Comparison of ENCODE assay signal across 1 cellular context in the genomic region with DNA sequence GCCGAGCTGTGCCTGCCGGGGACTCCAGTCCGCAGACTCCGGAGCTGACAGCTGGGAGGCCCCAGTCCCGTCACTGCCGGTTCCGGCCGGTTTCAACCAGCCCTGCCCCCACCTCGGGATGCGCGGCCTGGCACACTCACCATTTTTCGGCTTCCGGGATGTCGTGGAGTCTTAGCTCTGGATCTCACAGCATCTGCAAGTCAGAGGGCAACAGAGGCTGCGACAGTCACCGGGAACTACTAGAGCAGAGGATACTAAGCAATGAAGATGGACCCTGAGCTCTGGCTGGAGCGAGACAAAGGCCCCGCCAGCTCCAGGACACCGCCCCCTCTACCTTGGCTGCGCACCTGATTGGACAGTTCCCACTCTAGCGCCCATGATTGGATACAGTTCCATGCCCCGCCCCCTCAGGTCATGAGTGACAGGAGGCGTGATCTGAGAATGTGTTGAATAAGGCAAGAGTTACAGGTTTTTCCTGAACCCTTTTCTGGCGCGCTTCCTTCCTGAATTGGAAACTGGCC.
A peak's percentile ranks its signal among the peaks of the same experiment; 100 is the strongest.
TF ChIP-seq lines count a peak whose summit lies in the region.

ZNF682 (minus strand) TSS at position 303 of the 521 bp plus-strand sequence; CDS start at position 143, 160 bp downstream.

TF ChIP-seq in WTC11, 78 proteins besides CTCF, POLR2A, EP300 and RAD21 (continued from another document):
- TF ChIP-seq HMGXB4 (CRISPR knock-in tag; IDR thresholded peaks at IDR 0.05) (no peak; the same call in 1 of the 2 replicates), MAX (CRISPR knock-in tag; IDR thresholded peaks at IDR 0.05) (peak; percentile 70), GABPB1 (CRISPR knock-in tag; IDR thresholded peaks at IDR 0.05) (no peak), SMAD4 (CRISPR knock-in tag; IDR thresholded peaks at IDR 0.05) (no peak), JAZF1 (CRISPR knock-in tag; IDR thresholded peaks at IDR 0.05) (no peak), AFF4 (CRISPR knock-in tag; IDR thresholded peaks at IDR 0.05; ENCODE audit: borderline replicate concordance) (no peak), ESRRA (CRISPR knock-in tag; IDR thresholded peaks at IDR 0.05; ENCODE audit: borderline replicate concordance) (no peak), NR1H2 (CRISPR knock-in tag; IDR thresholded peaks at IDR 0.05) (no peak), FOXK1 (CRISPR knock-in tag; IDR thresholded peaks at IDR 0.05) (peak; percentile 44; the same call in 1 of the 2 replicates), NR2C2 (CRISPR knock-in tag; IDR thresholded peaks at IDR 0.05) (no peak), GTF2I (CRISPR knock-in tag; conservative IDR thresholded peaks at IDR 0.05) (no peak), RELA (CRISPR knock-in tag; IDR thresholded peaks at IDR 0.05; ENCODE audit: borderline replicate concordance) (no peak), NFE2L1 (CRISPR knock-in tag; IDR thresholded peaks at IDR 0.05) (no peak), TEAD4 (CRISPR knock-in tag; IDR thresholded peaks at IDR 0.05) (no peak), JUN (CRISPR knock-in tag; IDR thresholded peaks at IDR 0.05) (peak; percentile 34; the same call in 1 of the 2 replicates), TP53 (CRISPR knock-in tag; IDR thresholded peaks at IDR 0.05) (0 out of 2 replicates have a peak, but pooled peaks have one; percentile 57), ZNF232 (CRISPR knock-in tag; IDR thresholded peaks at IDR 0.05) (no peak), ZNF263 (CRISPR knock-in tag; IDR thresholded peaks at IDR 0.05; ENCODE audit: low read depth) (no peak), ZNF532 (CRISPR knock-in tag; IDR thresholded peaks at IDR 0.05; ENCODE audit: borderline replicate concordance) (no peak), ZNF416 (CRISPR knock-in tag; IDR thresholded peaks at IDR 0.05) (no peak), EMX1 (CRISPR knock-in tag; IDR thresholded peaks at IDR 0.05) (no peak), MLX (CRISPR knock-in tag; IDR thresholded peaks at IDR 0.05) (no peak), ZNF138 (CRISPR knock-in tag; conservative IDR thresholded peaks at IDR 0.05) (no peak), ZNF671 (CRISPR knock-in tag; IDR thresholded peaks at IDR 0.05) (no peak)
- TF ChIP-seq, protein P1, sequence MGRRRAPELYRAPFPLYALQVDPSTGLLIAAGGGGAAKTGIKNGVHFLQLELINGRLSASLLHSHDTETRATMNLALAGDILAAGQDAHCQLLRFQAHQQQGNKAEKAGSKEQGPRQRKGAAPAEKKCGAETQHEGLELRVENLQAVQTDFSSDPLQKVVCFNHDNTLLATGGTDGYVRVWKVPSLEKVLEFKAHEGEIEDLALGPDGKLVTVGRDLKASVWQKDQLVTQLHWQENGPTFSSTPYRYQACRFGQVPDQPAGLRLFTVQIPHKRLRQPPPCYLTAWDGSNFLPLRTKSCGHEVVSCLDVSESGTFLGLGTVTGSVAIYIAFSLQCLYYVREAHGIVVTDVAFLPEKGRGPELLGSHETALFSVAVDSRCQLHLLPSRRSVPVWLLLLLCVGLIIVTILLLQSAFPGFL (CRISPR knock-in tag; IDR thresholded peaks at IDR 0.05; ENCODE audit: borderline replicate concordance) = no peak
- TF ChIP-seq, protein P2, sequence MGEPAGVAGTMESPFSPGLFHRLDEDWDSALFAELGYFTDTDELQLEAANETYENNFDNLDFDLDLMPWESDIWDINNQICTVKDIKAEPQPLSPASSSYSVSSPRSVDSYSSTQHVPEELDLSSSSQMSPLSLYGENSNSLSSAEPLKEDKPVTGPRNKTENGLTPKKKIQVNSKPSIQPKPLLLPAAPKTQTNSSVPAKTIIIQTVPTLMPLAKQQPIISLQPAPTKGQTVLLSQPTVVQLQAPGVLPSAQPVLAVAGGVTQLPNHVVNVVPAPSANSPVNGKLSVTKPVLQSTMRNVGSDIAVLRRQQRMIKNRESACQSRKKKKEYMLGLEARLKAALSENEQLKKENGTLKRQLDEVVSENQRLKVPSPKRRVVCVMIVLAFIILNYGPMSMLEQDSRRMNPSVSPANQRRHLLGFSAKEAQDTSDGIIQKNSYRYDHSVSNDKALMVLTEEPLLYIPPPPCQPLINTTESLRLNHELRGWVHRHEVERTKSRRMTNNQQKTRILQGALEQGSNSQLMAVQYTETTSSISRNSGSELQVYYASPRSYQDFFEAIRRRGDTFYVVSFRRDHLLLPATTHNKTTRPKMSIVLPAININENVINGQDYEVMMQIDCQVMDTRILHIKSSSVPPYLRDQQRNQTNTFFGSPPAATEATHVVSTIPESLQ (CRISPR knock-in tag; IDR thresholded peaks at IDR 0.05) = no peak
- TF ChIP-seq, protein P3, sequence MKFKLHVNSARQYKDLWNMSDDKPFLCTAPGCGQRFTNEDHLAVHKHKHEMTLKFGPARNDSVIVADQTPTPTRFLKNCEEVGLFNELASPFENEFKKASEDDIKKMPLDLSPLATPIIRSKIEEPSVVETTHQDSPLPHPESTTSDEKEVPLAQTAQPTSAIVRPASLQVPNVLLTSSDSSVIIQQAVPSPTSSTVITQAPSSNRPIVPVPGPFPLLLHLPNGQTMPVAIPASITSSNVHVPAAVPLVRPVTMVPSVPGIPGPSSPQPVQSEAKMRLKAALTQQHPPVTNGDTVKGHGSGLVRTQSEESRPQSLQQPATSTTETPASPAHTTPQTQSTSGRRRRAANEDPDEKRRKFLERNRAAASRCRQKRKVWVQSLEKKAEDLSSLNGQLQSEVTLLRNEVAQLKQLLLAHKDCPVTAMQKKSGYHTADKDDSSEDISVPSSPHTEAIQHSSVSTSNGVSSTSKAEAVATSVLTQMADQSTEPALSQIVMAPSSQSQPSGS (CRISPR knock-in tag; IDR thresholded peaks at IDR 0.05; ENCODE audit: borderline replicate concordance, low read depth) = no peak
- TF ChIP-seq, protein P4, sequence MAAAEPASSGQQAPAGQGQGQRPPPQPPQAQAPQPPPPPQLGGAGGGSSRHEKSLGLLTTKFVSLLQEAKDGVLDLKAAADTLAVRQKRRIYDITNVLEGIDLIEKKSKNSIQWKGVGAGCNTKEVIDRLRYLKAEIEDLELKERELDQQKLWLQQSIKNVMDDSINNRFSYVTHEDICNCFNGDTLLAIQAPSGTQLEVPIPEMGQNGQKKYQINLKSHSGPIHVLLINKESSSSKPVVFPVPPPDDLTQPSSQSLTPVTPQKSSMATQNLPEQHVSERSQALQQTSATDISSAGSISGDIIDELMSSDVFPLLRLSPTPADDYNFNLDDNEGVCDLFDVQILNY (CRISPR knock-in tag; IDR thresholded peaks at IDR 0.05) = no peak
- TF ChIP-seq, protein P5, sequence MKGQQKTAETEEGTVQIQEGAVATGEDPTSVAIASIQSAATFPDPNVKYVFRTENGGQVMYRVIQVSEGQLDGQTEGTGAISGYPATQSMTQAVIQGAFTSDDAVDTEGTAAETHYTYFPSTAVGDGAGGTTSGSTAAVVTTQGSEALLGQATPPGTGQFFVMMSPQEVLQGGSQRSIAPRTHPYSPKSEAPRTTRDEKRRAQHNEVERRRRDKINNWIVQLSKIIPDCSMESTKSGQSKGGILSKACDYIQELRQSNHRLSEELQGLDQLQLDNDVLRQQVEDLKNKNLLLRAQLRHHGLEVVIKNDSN (CRISPR knock-in tag; IDR thresholded peaks at IDR 0.05) = no peak
- TF ChIP-seq, protein P6, sequence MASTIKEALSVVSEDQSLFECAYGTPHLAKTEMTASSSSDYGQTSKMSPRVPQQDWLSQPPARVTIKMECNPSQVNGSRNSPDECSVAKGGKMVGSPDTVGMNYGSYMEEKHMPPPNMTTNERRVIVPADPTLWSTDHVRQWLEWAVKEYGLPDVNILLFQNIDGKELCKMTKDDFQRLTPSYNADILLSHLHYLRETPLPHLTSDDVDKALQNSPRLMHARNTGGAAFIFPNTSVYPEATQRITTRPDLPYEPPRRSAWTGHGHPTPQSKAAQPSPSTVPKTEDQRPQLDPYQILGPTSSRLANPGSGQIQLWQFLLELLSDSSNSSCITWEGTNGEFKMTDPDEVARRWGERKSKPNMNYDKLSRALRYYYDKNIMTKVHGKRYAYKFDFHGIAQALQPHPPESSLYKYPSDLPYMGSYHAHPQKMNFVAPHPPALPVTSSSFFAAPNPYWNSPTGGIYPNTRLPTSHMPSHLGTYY (CRISPR knock-in tag; IDR thresholded peaks at IDR 0.05) = no peak
- TF ChIP-seq, protein P7, sequence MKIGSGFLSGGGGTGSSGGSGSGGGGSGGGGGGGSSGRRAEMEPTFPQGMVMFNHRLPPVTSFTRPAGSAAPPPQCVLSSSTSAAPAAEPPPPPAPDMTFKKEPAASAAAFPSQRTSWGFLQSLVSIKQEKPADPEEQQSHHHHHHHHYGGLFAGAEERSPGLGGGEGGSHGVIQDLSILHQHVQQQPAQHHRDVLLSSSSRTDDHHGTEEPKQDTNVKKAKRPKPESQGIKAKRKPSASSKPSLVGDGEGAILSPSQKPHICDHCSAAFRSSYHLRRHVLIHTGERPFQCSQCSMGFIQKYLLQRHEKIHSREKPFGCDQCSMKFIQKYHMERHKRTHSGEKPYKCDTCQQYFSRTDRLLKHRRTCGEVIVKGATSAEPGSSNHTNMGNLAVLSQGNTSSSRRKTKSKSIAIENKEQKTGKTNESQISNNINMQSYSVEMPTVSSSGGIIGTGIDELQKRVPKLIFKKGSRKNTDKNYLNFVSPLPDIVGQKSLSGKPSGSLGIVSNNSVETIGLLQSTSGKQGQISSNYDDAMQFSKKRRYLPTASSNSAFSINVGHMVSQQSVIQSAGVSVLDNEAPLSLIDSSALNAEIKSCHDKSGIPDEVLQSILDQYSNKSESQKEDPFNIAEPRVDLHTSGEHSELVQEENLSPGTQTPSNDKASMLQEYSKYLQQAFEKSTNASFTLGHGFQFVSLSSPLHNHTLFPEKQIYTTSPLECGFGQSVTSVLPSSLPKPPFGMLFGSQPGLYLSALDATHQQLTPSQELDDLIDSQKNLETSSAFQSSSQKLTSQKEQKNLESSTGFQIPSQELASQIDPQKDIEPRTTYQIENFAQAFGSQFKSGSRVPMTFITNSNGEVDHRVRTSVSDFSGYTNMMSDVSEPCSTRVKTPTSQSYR (CRISPR knock-in tag; IDR thresholded peaks at IDR 0.05) = peak; percentile 69; the same call in 1 of the 2 replicates
